Comparison of ENCODE assay signal across 9 cellular contexts in genomic region chr17:27631409-27631755, GRCh38. TPM values are rescaled to one million over a fixed set of nuclear protein-coding genes. Genes with fewer than 3 reads are reported as not detected.
A peak's percentile ranks its signal among the peaks of the same experiment; 100 is the strongest.
DNase-seq lines count a peak whose midpoint lies in the region; ATAC-seq, FAIRE-seq and TF ChIP-seq lines count a peak whose summit lies in the region.
"Had no signal": no experiment of that assay in that cellular context is flagged by ENCODE, and none has a peak within 500 bp of the region (broad histone marks: within the 10 kb centered on the region; RNA-seq: fewer than 3 reads in every experiment).

No MANE protein-coding gene starts in this region.

- 93% methylated on average over 6 of the region's 6 CpGs for WGBS in smooth muscle cell (ENCODE audit: low lambda C conversion rate)

- H3K4me2 ChIP-seq in smooth muscle cell, result no peak overlapping the region

- H3K36me3 ChIP-seq in left ventricle myocardium inferior (peaks cover 4% of the 10 kb centered on the region), smooth muscle cell (ENCODE audit: low read depth) (peaks cover 8% of the 10 kb centered on the region)

- peak overlapping the region; percentile 69 for H3K4me3 Mint-ChIP-seq in stimulated activated effector memory CD8-positive, alpha-beta T cell treated with anti-CD3 and anti-CD28 coated beads, Interleukin-12 subunit alpha, Interleukin-12 subunit beta, amount 100 ng/mL, for 72 hours

- peaks cover 4% of the 10 kb centered on the region for H3F3A ChIP-seq in smooth muscle cell (ENCODE audit: low read depth)

- ATAC-seq in Right ventricle myocardium inferior, result no peak
- peak; percentile 67 for ATAC-seq in stimulated activated effector memory CD8-positive, alpha-beta T cell treated with anti-CD3 and anti-CD28 coated beads, Interleukin-12 subunit alpha, Interleukin-12 subunit beta, amount 100 ng/mL, for 72 hours

- H3K4me3 ChIP-seq in left ventricle myocardium inferior (peak overlapping the region; percentile 62), coronary artery (peak overlapping the region; percentile 57), smooth muscle cell (no peak overlapping the region)

- no peaks in the 10 kb centered on the region for H3K36me3 Mint-ChIP-seq in stimulated activated effector memory CD8-positive, alpha-beta T cell treated with anti-CD3 and anti-CD28 coated beads, Interleukin-12 subunit alpha, Interleukin-12 subunit beta, amount 100 ng/mL, for 72 hours

- DNase-seq in left ventricle myocardium inferior, result no peak
- DNase-seq in Right ventricle myocardium inferior (ENCODE audit: missing footprints), result no peak
- DNase-seq in KBM-7, result peak; percentile 71
- no peak for DNase-seq in coronary artery (ENCODE audit: low spot score)
- DNase-seq in stimulated activated effector memory CD8-positive, alpha-beta T cell treated with anti-CD3 and anti-CD28 coated beads, Interleukin-12 subunit alpha, Interleukin-12 subunit beta, amount 100 ng/mL, for 72 hours (ENCODE audit: low spot score in 2 of 2), result no peak
- DNase-seq in D721Med (ENCODE audit: insufficient read length, low spot score), result no peak
- no peak for DNase-seq in NCI-H510A treated with DMSO at 0.1 percent for 48 hours (lab: John Stamatoyannopoulos, UW)
- DNase-seq in smooth muscle cell (lab: John Stamatoyannopoulos, UW; ENCODE audit: unreplicated experiment), result no peak

- H3K27ac ChIP-seq in left ventricle myocardium inferior (replicated peaks) (peak overlapping the region; percentile 85), coronary artery (peak overlapping the region in 1 of 2 donors; percentile 79), smooth muscle cell (ENCODE audit: low read depth) (no peak overlapping the region)

- FAIRE-seq in D721Med (lab: Jason Lieb, UNC), result no peak
- FAIRE-seq: TTC549 had no signal

- H2AFZ ChIP-seq in smooth muscle cell (ENCODE audit: low read depth), result no peak overlapping the region

- no peak for TF ChIP-seq CTCF in left ventricle myocardium inferior (IDR thresholded peaks at IDR 0.05; ENCODE audit: borderline replicate concordance)
- TF ChIP-seq CTCF in coronary artery (IDR thresholded peaks at IDR 0.05), result no peak
- TF ChIP-seq CTCF in D721Med (IDR thresholded peaks at IDR 0.05; ENCODE audit: insufficient read depth, missing control alignments), result no peak
- TF ChIP-seq CTCF in smooth muscle cell (IDR thresholded peaks at IDR 0.05; ENCODE audit: borderline replicate concordance, insufficient read depth, poor library complexity, severe bottlenecking), result no peak

- H4K20me1 ChIP-seq in smooth muscle cell (ENCODE audit: low read depth), result peaks cover 5% of the 10 kb centered on the region

- no peaks in the 10 kb centered on the region for H3K9me3 Mint-ChIP-seq in stimulated activated effector memory CD8-positive, alpha-beta T cell treated with anti-CD3 and anti-CD28 coated beads, Interleukin-12 subunit alpha, Interleukin-12 subunit beta, amount 100 ng/mL, for 72 hours

- peaks cover 29% of the 10 kb centered on the region for H3K4me1 Mint-ChIP-seq in stimulated activated effector memory CD8-positive, alpha-beta T cell treated with anti-CD3 and anti-CD28 coated beads, Interleukin-12 subunit alpha, Interleukin-12 subunit beta, amount 100 ng/mL, for 72 hours

- H3K79me2 ChIP-seq in smooth muscle cell (ENCODE audit: low read depth), result no peaks in the 10 kb centered on the region

- H3K9ac ChIP-seq in smooth muscle cell (ENCODE audit: low read depth), result no peak overlapping the region

- H3K9me3 ChIP-seq in left ventricle myocardium inferior (replicated peaks) (no peaks in the 10 kb centered on the region), smooth muscle cell (replicated peaks; ENCODE audit: low read depth) (no peaks in the 10 kb centered on the region)

- peaks cover 50% of the 10 kb centered on the region for H3K4me1 ChIP-seq in left ventricle myocardium inferior
- H3K4me1 ChIP-seq in smooth muscle cell (ENCODE audit: low read depth), result no peaks in the 10 kb centered on the region

- H3K27ac Mint-ChIP-seq in stimulated activated effector memory CD8-positive, alpha-beta T cell treated with anti-CD3 and anti-CD28 coated beads, Interleukin-12 subunit alpha, Interleukin-12 subunit beta, amount 100 ng/mL, for 72 hours, result peak overlapping the region; percentile 94

- intact Hi-C loops in left ventricle myocardium inferior (cut with micrococcal nuclease), result no loop called here
- intact Hi-C loops in Right ventricle myocardium inferior (cut with DNase I), result no loop called here

- H3K27me3 ChIP-seq in left ventricle myocardium inferior (ENCODE audit: low read depth), result no peaks in the 10 kb centered on the region
- no peaks in the 10 kb centered on the region for H3K27me3 ChIP-seq in smooth muscle cell (ENCODE audit: low read depth)

- in situ Hi-C loops in KBM-7 (cut with MboI; ENCODE audit: low pct_unique_long_range_greater_than_20kb, low sequenced_read_pairs), result no loop called here

RNA-seq across cellular contexts. Expression of gene LGALS9, which starts 0.4 kb away (rescaled TPM):
- 15.2 TPM for total RNA-seq in left ventricle myocardium inferior
- total RNA-seq in Right ventricle myocardium inferior, result 18.2 TPM
- 5.8 and 20.6 TPM in 2 replicates for total RNA-seq in smooth muscle cell
- 9.7 and 21.7 TPM in 2 replicates for polyA plus RNA-seq in smooth muscle cell
